1 cellular context compared by ENCODE assay signal in genomic region chr5:132828846-132829494, GRCh38.
TF ChIP-seq lines count a peak whose summit lies in the region.

No MANE protein-coding gene starts in this region.

TF ChIP-seq in A549, 52 proteins besides CTCF, POLR2A, EP300 and RAD21 (continued from another document):
- TF ChIP-seq, protein P1, sequence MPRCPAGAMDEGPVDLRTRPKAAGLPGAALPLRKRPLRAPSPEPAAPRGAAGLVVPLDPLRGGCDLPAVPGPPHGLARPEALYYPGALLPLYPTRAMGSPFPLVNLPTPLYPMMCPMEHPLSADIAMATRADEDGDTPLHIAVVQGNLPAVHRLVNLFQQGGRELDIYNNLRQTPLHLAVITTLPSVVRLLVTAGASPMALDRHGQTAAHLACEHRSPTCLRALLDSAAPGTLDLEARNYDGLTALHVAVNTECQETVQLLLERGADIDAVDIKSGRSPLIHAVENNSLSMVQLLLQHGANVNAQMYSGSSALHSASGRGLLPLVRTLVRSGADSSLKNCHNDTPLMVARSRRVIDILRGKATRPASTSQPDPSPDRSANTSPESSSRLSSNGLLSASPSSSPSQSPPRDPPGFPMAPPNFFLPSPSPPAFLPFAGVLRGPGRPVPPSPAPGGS (IDR thresholded peaks at IDR 0.05): no peak
- TF ChIP-seq MAZ (IDR thresholded peaks at IDR 0.05; ENCODE audit: borderline replicate concordance, low read depth, low read length): no peak
- TF ChIP-seq RFX5 (IDR thresholded peaks at IDR 0.05): no peak
